36 cellular contexts compared by ENCODE assay signal in the genomic region with DNA sequence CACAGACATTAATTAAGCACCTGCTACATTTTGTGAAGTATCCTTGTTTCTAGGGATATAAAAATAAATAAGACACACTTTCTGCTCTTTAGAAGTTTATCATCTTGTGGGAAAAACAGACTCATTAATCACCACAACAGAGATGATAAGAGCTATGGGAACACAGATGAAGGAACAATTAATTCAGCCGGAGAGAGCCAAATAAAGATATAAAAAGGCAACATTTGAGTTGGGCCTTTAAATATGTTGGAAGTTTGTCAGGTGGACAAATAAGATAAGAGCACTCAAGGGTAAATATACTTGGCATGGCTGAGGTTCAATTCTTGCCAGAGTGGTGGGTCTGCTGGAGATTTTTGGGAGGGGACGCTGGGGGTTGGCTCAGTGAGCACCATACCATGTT. TPM values are rescaled to one million over a fixed set of nuclear protein-coding genes. Genes with fewer than 3 reads are reported as not detected.
"Had no signal": no experiment of that assay in that cellular context is flagged by ENCODE, and none has a peak within 500 bp of the region (broad histone marks: within the 10 kb centered on the region; RNA-seq: fewer than 3 reads in every experiment).

No MANE protein-coding gene starts in this region.

- H3K4me2 ChIP-seq: PC-9 had no signal

- H2AFZ ChIP-seq: PC-9 had no signal

- H3K27me3 ChIP-seq: SJCRH30 had no signal

- H3K4me3 ChIP-seq: cardiac muscle cell, PC-9, SJCRH30, SK-N-MC had no signal

- H3K9me3 ChIP-seq: SJCRH30 had no signal

- H3K9me3 Mint-ChIP-seq: activated CD4-positive, alpha-beta memory T cell treated with anti-CD3 and anti-CD28 coated beads for 36 hours; activated naive CD4-positive, alpha-beta T cell treated with anti-CD3 and anti-CD28 coated beads, Interleukin-2, amount 10 ng/mL, durations not matched to agents 7 days and 5 days; activated naive CD8-positive, alpha-beta T cell treated with anti-CD3 and anti-CD28 coated beads, Interleukin-2, amount 50 U/mL, for 24 hours; activated T-cell treated with anti-CD3 and anti-CD28 coated beads, Interleukin-2, amount 50 U/mL, for 4 hours; activated T-helper 1 cell treated with anti-CD3 and anti-CD28 coated beads, Interleukin-12 subunit alpha, Interleukin-12 subunit beta, Interleukin-2, Interleukin-4 antibody, amounts not matched to agents 30 ng/mL and 10 ng/mL and 1 ng/mL, durations not matched to agents 14 hours and 24 hours and 36 hours; central memory CD8-positive, alpha-beta T cell had no signal

- H3K36me3 ChIP-seq: cardiac muscle cell, SJCRH30 had no signal

- H3K27ac Mint-ChIP-seq: activated CD4-positive, alpha-beta memory T cell treated with anti-CD3 and anti-CD28 coated beads for 36 hours; activated CD4-positive, alpha-beta T cell treated with anti-CD3 and anti-CD28 coated beads for 36 hours; activated naive CD4-positive, alpha-beta T cell treated with anti-CD3 and anti-CD28 coated beads, Interleukin-2, amount 10 ng/mL, durations not matched to agents 7 days and 5 days; activated naive CD8-positive, alpha-beta T cell; activated naive CD8-positive, alpha-beta T cell treated with anti-CD3 and anti-CD28 coated beads, Interleukin-2, amount 50 U/mL, for 24 hours; activated T-helper 1 cell treated with anti-CD3 and anti-CD28 coated beads, Interleukin-12 subunit alpha, Interleukin-12 subunit beta, Interleukin-2, Interleukin-4 antibody, amounts not matched to agents 30 ng/mL and 10 ng/mL and 1 ng/mL, durations not matched to agents 14 hours and 24 hours and 36 hours had no signal

- H3K4me1 Mint-ChIP-seq: activated CD4-positive, alpha-beta T cell treated with anti-CD3 and anti-CD28 coated beads for 36 hours; activated naive CD4-positive, alpha-beta T cell treated with anti-CD3 and anti-CD28 coated beads, Interleukin-2, amount 10 ng/mL, durations not matched to agents 7 days and 5 days; activated naive CD8-positive, alpha-beta T cell treated with anti-CD3 and anti-CD28 coated beads, Interleukin-2, amount 50 U/mL, for 24 hours; central memory CD8-positive, alpha-beta T cell had no signal

- H3K4me3 Mint-ChIP-seq: activated CD4-positive, alpha-beta memory T cell treated with anti-CD3 and anti-CD28 coated beads for 36 hours; activated CD4-positive, alpha-beta T cell treated with anti-CD3 and anti-CD28 coated beads for 36 hours; activated naive CD4-positive, alpha-beta T cell treated with anti-CD3 and anti-CD28 coated beads, Interleukin-2, amount 10 ng/mL, durations not matched to agents 7 days and 5 days; activated naive CD8-positive, alpha-beta T cell; activated naive CD8-positive, alpha-beta T cell treated with anti-CD3 and anti-CD28 coated beads, Interleukin-2, amount 50 U/mL, for 24 hours; activated T-cell treated with anti-CD3 and anti-CD28 coated beads, Interleukin-2, amount 50 U/mL, for 4 hours; activated T-helper 1 cell treated with anti-CD3 and anti-CD28 coated beads, Interleukin-12 subunit alpha, Interleukin-12 subunit beta, Interleukin-2, Interleukin-4 antibody, amounts not matched to agents 30 ng/mL and 10 ng/mL and 1 ng/mL, durations not matched to agents 14 hours and 24 hours and 36 hours; central memory CD8-positive, alpha-beta T cell had no signal

- ATAC-seq: activated CD4-positive, alpha-beta T cell treated with anti-CD3 and anti-CD28 coated beads for 36 hours; activated naive CD8-positive, alpha-beta T cell treated with anti-CD3 and anti-CD28 coated beads, Interleukin-2, amount 50 U/mL, for 24 hours; activated T-cell treated with anti-CD3 and anti-CD28 coated beads, Interleukin-2, amount 50 U/mL, for 4 hours; Right ventricle myocardium inferior had no signal

- H3K27ac ChIP-seq: cardiac muscle cell, PC-9, RWPE1, SJCRH30, SK-N-MC had no signal

- H3K36me3 Mint-ChIP-seq: activated CD4-positive, alpha-beta memory T cell treated with anti-CD3 and anti-CD28 coated beads for 36 hours; activated naive CD4-positive, alpha-beta T cell treated with anti-CD3 and anti-CD28 coated beads, Interleukin-2, amount 10 ng/mL, durations not matched to agents 7 days and 5 days; activated naive CD8-positive, alpha-beta T cell had no signal

- DNase-seq: activated CD4-positive, alpha-beta memory T cell treated with anti-CD3 and anti-CD28 coated beads for 36 hours; activated CD4-positive, alpha-beta T cell treated with anti-CD3 and anti-CD28 coated beads for 36 hours; activated CD4-positive, alpha-beta T cell treated with anti-CD3 and anti-CD28 coated beads, Interleukin-2, amount 50 U/mL, for 1 hour; activated CD8-positive, alpha-beta memory T cell treated with anti-CD3 and anti-CD28 coated beads, Interleukin-2, amount 50 U/mL, for 4 hours; activated effector memory CD4-positive, alpha-beta T cell treated with Interleukin-2 at 50 U/mL for 16 hours; activated naive CD4-positive, alpha-beta T cell treated with anti-CD3 and anti-CD28 coated beads, Interleukin-2, amount 10 ng/mL, durations not matched to agents 7 days and 5 days; activated naive CD8-positive, alpha-beta T cell treated with anti-CD3 and anti-CD28 coated beads, Interleukin-2, amount 50 U/mL, for 24 hours; activated T-cell treated with anti-CD3 and anti-CD28 coated beads for 4 hours; activated T-cell treated with anti-CD3 and anti-CD28 coated beads, Interleukin-2, amount 50 U/mL, for 4 hours; amniotic stem cell; aorta; Karpas-422; KBM-7; NCI-H1417 treated with DMSO at 0.1 percent for 48 hours; NCI-H187 treated with DMSO at 0.1 percent for 48 hours; NCI-H2081; NCI-H2171 treated with DMSO at 0.1 percent for 48 hours; NCI-H2227 treated with DMSO at 0.1 percent for 48 hours; NCI-H524; NCI-H69; NCI-H82; PC-9; SJCRH30; T1000 had no signal

RNA-seq across cellular contexts. Expression of a gene that starts 34.2 kb away (rescaled TPM):
- total RNA-seq: activated CD4-positive, alpha-beta memory T cell treated with anti-CD3 and anti-CD28 coated beads for 36 hours; activated CD4-positive, alpha-beta T cell treated with anti-CD3 and anti-CD28 coated beads for 36 hours; activated T-cell treated with anti-CD3 and anti-CD28 coated beads, Interleukin-2, amount 50 U/mL, for 4 hours; activated T-helper 1 cell treated with anti-CD3 and anti-CD28 coated beads, Interleukin-12 subunit alpha, Interleukin-12 subunit beta, Interleukin-2, Interleukin-4 antibody, amounts not matched to agents 30 ng/mL and 10 ng/mL and 1 ng/mL, durations not matched to agents 14 hours and 24 hours and 36 hours; cardiac muscle cell; chondrocyte; MCF 10A; OCI-LY7; Right ventricle myocardium inferior; T-helper 1 cell treated with Interleukin-12 subunit alpha and Interleukin-12 subunit beta and Interleukin-4 antibody, amounts not matched to agents 30 ng/mL and 1 ng/mL, for 36 hours; T-helper 2 cell treated with Interferon-gamma antibody and Interleukin-4, amounts not matched to agents 100 ng/mL and 5 ng/mL, for 36 hours had no signal
